16 cellular contexts compared by ENCODE assay signal in genomic region chr1:239771550-239771949, GRCh38.
DNase-seq lines count a peak whose midpoint lies in the region; ATAC-seq and TF ChIP-seq lines count a peak whose summit lies in the region.
"Had no signal": no experiment of that assay in that cellular context is flagged by ENCODE, and none has a peak within 500 bp of the region (broad histone marks: within the 10 kb centered on the region; RNA-seq: fewer than 3 reads in every experiment).

No MANE protein-coding gene starts in this region.

- H3K9ac ChIP-seq in SK-N-SH (no peak overlapping the region), smooth muscle cell (ENCODE audit: low read depth) (no peak overlapping the region), Karpas-422 (ENCODE audit: low read length) (no peak overlapping the region)
- H3K9ac ChIP-seq: GM23248 had no signal

- H3K4me2 ChIP-seq in SK-N-SH (no peak overlapping the region), smooth muscle cell (no peak overlapping the region), Karpas-422 (ENCODE audit: low read depth, low read length, poor library complexity, severe bottlenecking) (no peak overlapping the region)
- H3K4me2 ChIP-seq: A549 had no signal

- DNase-seq in SK-N-SH (no peak), left colon (no peak), smooth muscle cell (lab: John Stamatoyannopoulos, UW; ENCODE audit: unreplicated experiment) (no peak), sciatic nerve (ENCODE audit: low spot score) (no peak), mesenteric fat pad (ENCODE audit: low spot score) (no peak), Karpas-422 (no peak)
- DNase-seq: AML-193; Caco-2; CD4-positive, alpha-beta T cell; GM23248 had no signal

- intact Hi-C loops in left colon (cut with DNase I, micrococcal nuclease) (no loop called here), sciatic nerve (cut with DNase I) (no loop called here)

- CTCF ChIA-PET in SK-N-SH (lab: Yijun Ruan, JAX), result interaction anchor here (1.4 kb wide), 1 partner anchor 14 kb away, joined by 3 read pairs; no protein-coding TSS in a partner anchor

- POLR2A ChIA-PET in SK-N-SH (lab: Yijun Ruan, JAX), result no interaction called here

- H3F3A ChIP-seq in SK-N-SH (replicated peaks; ENCODE audit: insufficient read depth) (no peaks in the 10 kb centered on the region), smooth muscle cell (ENCODE audit: low read depth) (no peaks in the 10 kb centered on the region)

- H3K27ac ChIP-seq in SK-N-SH (ENCODE audit: low read depth in 2 of 2, low read length in 1 of 2), result peak overlapping the region in 1 of 2 experiments; percentile 68; a peak in 2 of 4 replicates
- peak overlapping the region; percentile 28 for H3K27ac ChIP-seq in smooth muscle cell (ENCODE audit: low read depth)
- no peak overlapping the region for H3K27ac ChIP-seq in Karpas-422 (ENCODE audit: low read length)
- H3K27ac ChIP-seq: 22Rv1, A549, C4-2B, GM23248, HL-60 had no signal

- H3K9me2 ChIP-seq in SK-N-SH (no peaks in the 10 kb centered on the region), Karpas-422 (replicated peaks; ENCODE audit: insufficient read depth, low read length) (no peaks in the 10 kb centered on the region)

- ATAC-seq in SK-N-SH treated with all-trans-retinoic acid at 6 μM for 48 hours (no peak), left colon (peak; percentile 83), sciatic nerve (no peak)
- ATAC-seq: A549 had no signal

- no peak; a peak in 1 of 4 replicates for TF ChIP-seq EP300 in SK-N-SH (IDR thresholded peaks at IDR 0.05; ENCODE audit: borderline replicate concordance in 1 of 2, low read depth in 1 of 2, low read length in 1 of 2)

- H3K4me1 ChIP-seq in SK-N-SH (ENCODE audit: control insufficient read depth in 1 of 2, insufficient read depth in 2 of 2, low read depth in 1 of 2, low read length in 1 of 2) (peaks cover 0 to 20% of the 10 kb centered on the region in 2 experiments; a peak in 2 of 4 replicates), smooth muscle cell (ENCODE audit: low read depth) (peaks cover 7% of the 10 kb centered on the region), Karpas-422 (ENCODE audit: low read length) (no peaks in the 10 kb centered on the region)
- H3K4me1 ChIP-seq: Caco-2, HAP-1 had no signal

- H3K36me3 ChIP-seq in SK-N-SH (replicated peaks in 1 of 2; ENCODE audit: control insufficient read depth in 1 of 2, insufficient read depth in 2 of 2, low read length in 1 of 2) (peaks cover 0 to 3% of the 10 kb centered on the region in 2 experiments), smooth muscle cell (ENCODE audit: low read depth) (no peaks in the 10 kb centered on the region), Karpas-422 (ENCODE audit: insufficient read depth, low read length) (no peaks in the 10 kb centered on the region)
- H3K36me3 ChIP-seq: HAP-1 had no signal

- TF ChIP-seq RAD21 in SK-N-SH (IDR thresholded peaks at IDR 0.05; ENCODE audit: low read length), result no peak; the same call in 1 of the 2 replicates

- H3K79me2 ChIP-seq in SK-N-SH (ENCODE audit: insufficient read depth) (no peaks in the 10 kb centered on the region), smooth muscle cell (ENCODE audit: low read depth) (no peaks in the 10 kb centered on the region), Karpas-422 (ENCODE audit: low read length) (no peaks in the 10 kb centered on the region)

- H3K27me3 ChIP-seq in SK-N-SH (ENCODE audit: insufficient read depth) (no peaks in the 10 kb centered on the region), smooth muscle cell (ENCODE audit: low read depth) (no peaks in the 10 kb centered on the region), Karpas-422 (ENCODE audit: low read length) (no peaks in the 10 kb centered on the region)

- H2AFZ ChIP-seq in SK-N-SH (ENCODE audit: low read depth) (no peak overlapping the region), smooth muscle cell (ENCODE audit: low read depth) (no peak overlapping the region), Karpas-422 (ENCODE audit: low read length) (no peak overlapping the region)
- H2AFZ ChIP-seq: GM23248 had no signal

- WGBS in SK-N-SH (ENCODE audit: low lambda C conversion rate), result 86% methylated on average over 2 of the region's 2 CpGs
- WGBS in smooth muscle cell (ENCODE audit: low lambda C conversion rate), result 69% methylated on average over 2 of the region's 2 CpGs

- TF ChIP-seq CTCF in SK-N-SH (IDR thresholded peaks at IDR 0.05), result no peak
- TF ChIP-seq CTCF in smooth muscle cell (IDR thresholded peaks at IDR 0.05; ENCODE audit: borderline replicate concordance, insufficient read depth, poor library complexity, severe bottlenecking), result no peak

- no peaks in the 10 kb centered on the region for H4K20me1 ChIP-seq in SK-N-SH (ENCODE audit: insufficient read depth)
- no peaks in the 10 kb centered on the region for H4K20me1 ChIP-seq in smooth muscle cell (ENCODE audit: low read depth)
- H4K20me1 ChIP-seq in Karpas-422 (ENCODE audit: insufficient read depth, low read depth, low read length), result no peaks in the 10 kb centered on the region

- no peaks in the 10 kb centered on the region for H3K9me3 ChIP-seq in SK-N-SH
- H3K9me3 ChIP-seq in smooth muscle cell (replicated peaks; ENCODE audit: low read depth), result no peaks in the 10 kb centered on the region
- H3K9me3 ChIP-seq in Karpas-422 (ENCODE audit: low read length), result no peaks in the 10 kb centered on the region
- H3K9me3 ChIP-seq: A549, Caco-2, HAP-1 had no signal

- H3K4me3 ChIP-seq in SK-N-SH (ENCODE audit: low read depth in 2 of 2, low read length in 1 of 2) (no peak overlapping the region), smooth muscle cell (no peak overlapping the region), Karpas-422 (ENCODE audit: low read length) (no peak overlapping the region)
- H3K4me3 ChIP-seq: A549, GM23248, HAP-1 had no signal

TF ChIP-seq in SK-N-SH, 30 proteins besides CTCF, POLR2A, EP300 and RAD21:
- TF ChIP-seq FOSL2 (IDR thresholded peaks at IDR 0.05; ENCODE audit: borderline replicate concordance, low read depth) (no peak), ZBTB33 (IDR thresholded peaks at IDR 0.05; ENCODE audit: borderline replicate concordance, low read depth) (no peak), POLR2AphosphoS5 (IDR thresholded peaks at IDR 0.05; ENCODE audit: low read depth, low read length) (no peak), MXI1 (IDR thresholded peaks at IDR 0.05; ENCODE audit: low read depth, low read length) (0 out of 2 replicates have a peak, but pooled peaks have one; percentile 21), RXRA (IDR thresholded peaks at IDR 0.05; ENCODE audit: borderline replicate concordance, low read depth) (no peak), GABPA (IDR thresholded peaks at IDR 0.05; ENCODE audit: low read depth) (no peak), GATA2 (CRISPR knock-in tag; IDR thresholded peaks at IDR 0.05) (peak; percentile 74), TAF1 (IDR thresholded peaks at IDR 0.05; ENCODE audit: borderline replicate concordance, low read depth, low read length) (no peak), RCOR1 (IDR thresholded peaks at IDR 0.05; ENCODE audit: low read length) (peak; percentile 52; the same call in 1 of the 2 replicates)

TF ChIP-seq in SK-N-SH treated with all-trans-retinoic acid at 6 μM for 48 hours, 23 proteins besides CTCF, POLR2A, EP300 and RAD21:
- TF ChIP-seq CSDC2 (CRISPR knock-in tag; IDR thresholded peaks at IDR 0.05), result no peak
- TF ChIP-seq BACH2 (CRISPR knock-in tag; IDR thresholded peaks at IDR 0.05; ENCODE audit: borderline replicate concordance), result no peak
- TF ChIP-seq GLIS3 (CRISPR knock-in tag; IDR thresholded peaks at IDR 0.05), result no peak
- no peak for TF ChIP-seq RARB (CRISPR knock-in tag; IDR thresholded peaks at IDR 0.05)
- no peak for TF ChIP-seq TCF4 (CRISPR knock-in tag; IDR thresholded peaks at IDR 0.05; ENCODE audit: borderline replicate concordance)
- no peak for TF ChIP-seq PPARA (CRISPR knock-in tag; IDR thresholded peaks at IDR 0.05; ENCODE audit: borderline replicate concordance)
- TF ChIP-seq SNAI2 (CRISPR knock-in tag; IDR thresholded peaks at IDR 0.05), result no peak
- no peak for TF ChIP-seq ISL1 (CRISPR knock-in tag; IDR thresholded peaks at IDR 0.05)
- TF ChIP-seq OSR1 (CRISPR knock-in tag; IDR thresholded peaks at IDR 0.05), result no peak
- TF ChIP-seq ZC3H10 (CRISPR knock-in tag; IDR thresholded peaks at IDR 0.05), result no peak
